In genomic region chr4:15778742-15779231, GRCh38 we compare ENCODE assay signal across 8 cellular contexts. TPM values are rescaled to one million over a fixed set of nuclear protein-coding genes. Genes with fewer than 3 reads are reported as not detected.
DNase-seq lines count a peak whose midpoint lies in the region; ATAC-seq and TF ChIP-seq lines count a peak whose summit lies in the region.

No MANE protein-coding gene starts in this region.

- intact Hi-C loops in A673 (cut with micrococcal nuclease; ENCODE audit: unreplicated experiment), result no loop called here

- H3K27ac ChIP-seq in A673 (ENCODE audit: low read depth, low read length, poor library complexity, severe bottlenecking) (no peak overlapping the region), RWPE2 (ENCODE audit: poor library complexity, severe bottlenecking) (no peak overlapping the region)

- H3K4me1 ChIP-seq in A673 (ENCODE audit: insufficient read depth, low read length, poor library complexity, severe bottlenecking), result no peaks in the 10 kb centered on the region
- H3K4me1 ChIP-seq in RWPE2 (ENCODE audit: insufficient read depth, poor library complexity, severe bottlenecking), result no peaks in the 10 kb centered on the region

- BruUV-seq in A673 (replicated peaks; lab: Mats Ljungman, UMichigan), result no TSS peak

- peaks cover 16% of the 10 kb centered on the region for H3K27me3 ChIP-seq in A673 (replicated peaks; ENCODE audit: insufficient read depth, low read depth, low read length, poor library complexity)
- peaks cover 29% of the 10 kb centered on the region for H3K27me3 ChIP-seq in RWPE2 (ENCODE audit: insufficient read depth, poor library complexity, severe bottlenecking)

- H3K4me3 ChIP-seq in A673 (ENCODE audit: low read depth, low read length, poor library complexity, severe bottlenecking) (peak overlapping the region; percentile 48), RWPE2 (ENCODE audit: severe bottlenecking) (peak overlapping the region; percentile 11), astrocyte of the cerebellum (ENCODE audit: low read depth, low read length) (peak overlapping the region; percentile 49)

- ATAC-seq in GM18519 (IDR thresholded peaks at IDR 0.05; ENCODE audit: low FRiP score, unreplicated experiment), result peak; percentile 53
- peak; percentile 61 for ATAC-seq in HG03025 (IDR thresholded peaks at IDR 0.05; ENCODE audit: low FRiP score, unreplicated experiment)
- ATAC-seq in RWPE2 (ENCODE audit: low read depth), result peak; percentile 43

- H3K9me3 ChIP-seq in A673 (ENCODE audit: low read depth, low read length, poor library complexity, severe bottlenecking), result no peaks in the 10 kb centered on the region
- no peaks in the 10 kb centered on the region for H3K9me3 ChIP-seq in RWPE2 (ENCODE audit: severe bottlenecking)

- TF ChIP-seq CTCF in A673 (conservative IDR thresholded peaks at IDR 0.05; ENCODE audit: low read depth, low read length) (no peak), RWPE2 (IDR thresholded peaks at IDR 0.05; ENCODE audit: poor library complexity, severe bottlenecking) (no peak), astrocyte of the cerebellum (IDR thresholded peaks at IDR 0.05; ENCODE audit: low read depth, low read length, missing control alignments) (no peak)

- CTCF ChIA-PET in A673 (lab: Charles Lee), result no interaction called here

- POLR2A ChIA-PET in A673 (lab: Charles Lee; ENCODE audit: low non-redundant PET), result no interaction called here

- H3K36me3 ChIP-seq in A673 (ENCODE audit: insufficient read depth, low read length, poor library complexity, severe bottlenecking) (no peaks in the 10 kb centered on the region), RWPE2 (ENCODE audit: low read depth) (no peaks in the 10 kb centered on the region)

- in situ Hi-C loops in astrocyte of the cerebellum (cut with HindIII; ENCODE audit: low sequenced_read_pairs), result no loop called here

- DNase-seq in A673 (ENCODE audit: low spot score) (peak; percentile 13), RWPE2 (ENCODE audit: low spot score) (no peak), astrocyte of the cerebellum (ENCODE audit: low read depth) (no peak), iris pigment epithelial cell (ENCODE audit: low read depth) (peak; percentile 33), DMS79 treated with DMSO at 0.1 percent for 48 hours (lab: John Stamatoyannopoulos, UW) (no peak)
- DNase-seq in stimulated activated CD4-positive, alpha-beta T cell treated with anti-CD3 and anti-CD28 coated beads, Interleukin-12 subunit alpha, Interleukin-12 subunit beta, amount 100 ng/mL, for 48 hours (ENCODE audit: low read depth in 2 of 3, low spot score in 1 of 3), result peak in 2 of 3 donors; percentile 37 to 41

RNA-seq across cellular contexts. Expression of gene CD38, which starts 0.7 kb away (rescaled TPM):
- not detected in 2 replicates for total RNA-seq in A673 (2021)

Comparison
In these comparisons a context has a peak if more than half of its experiments do, and no peak if none do; other contexts are left out.
1. DNase-seq: peak in A673 (single experiment), iris pigment epithelial cell (single experiment) and stimulated activated CD4-positive, alpha-beta T cell treated with anti-CD3 and anti-CD28 coated beads, Interleukin-12 subunit alpha, Interleukin-12 subunit beta, amount 100 ng/mL, for 48 hours (2 of 3); none in RWPE2 (single experiment), astrocyte of the cerebellum (single experiment) and DMS79 treated with DMSO at 0.1 percent for 48 hours (single experiment).
2. Peak in every context shown above with its lines, with median percentiles within 50 percentile points of each other: H3K4me3 ChIP-seq and ATAC-seq.